In the genomic region with DNA sequence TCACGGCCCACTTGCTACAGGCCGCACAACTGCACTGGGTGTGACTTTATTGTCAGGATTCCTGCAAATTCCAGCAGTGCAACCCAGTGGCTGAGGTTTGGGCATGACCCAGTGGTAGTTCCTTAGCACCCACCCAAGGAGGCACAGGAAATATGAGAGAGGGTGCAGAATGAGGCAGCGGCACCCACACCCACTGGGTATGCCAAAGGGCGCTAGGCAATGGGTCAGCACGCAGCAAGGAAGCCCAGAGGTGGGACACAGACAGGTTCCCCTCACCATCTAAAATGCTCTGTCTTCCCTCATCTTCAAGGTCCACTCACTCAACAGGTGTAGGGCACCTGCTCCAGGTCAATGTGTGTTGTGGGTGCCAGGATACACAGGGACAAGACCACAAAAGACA, we compare ENCODE assay signal across 28 cellular contexts.
"Had no signal": no experiment of that assay in that cellular context is flagged by ENCODE, and none has a peak within 500 bp of the region (broad histone marks: within the 10 kb centered on the region; RNA-seq: fewer than 3 reads in every experiment).

No MANE protein-coding gene starts in this region.

- H3K9me3 ChIP-seq: ovary, prostate gland, right lobe of liver, suprapubic skin, testis, transverse colon, upper lobe of left lung, vagina had no signal

- DNase-seq: naive thymus-derived CD4-positive, alpha-beta T cell; natural killer cell; occipital lobe; ovary; right cardiac atrium; stimulated activated CD4-positive, alpha-beta T cell treated with anti-CD3 and anti-CD28 coated beads, Interleukin-15, amount 100 ng/mL, for 24 hours; stimulated activated CD4-positive, alpha-beta T cell treated with anti-CD3 and anti-CD28 coated beads, Interleukin-2, amount 100 ng/mL, for 24 hours; stimulated activated CD4-positive, alpha-beta T cell treated with anti-CD3 and anti-CD28 coated beads, Interleukin-4, amount 100 ng/mL, for 1 hour; stimulated activated CD4-positive, alpha-beta T cell treated with anti-CD3 and anti-CD28 coated beads, Interleukin-4, amount 100 ng/mL, for 4 hours; stimulated activated CD8-positive, alpha-beta memory T cell treated with anti-CD3 and anti-CD28 coated beads, Interleukin-4, amount 100 ng/mL, for 48 hours; stimulated activated naive CD4-positive, alpha-beta T cell; stimulated activated naive CD8-positive, alpha-beta T cell treated with anti-CD3 and anti-CD28 coated beads, Interleukin-15, amount 100 ng/mL, for 72 hours; stimulated activated naive CD8-positive, alpha-beta T cell treated with anti-CD3 and anti-CD28 coated beads, Interleukin-15, Interleukin-2, amounts not matched to agents 100 U/mL and 50 U/mL, for 24 hours; substantia nigra; testis; tibial artery; transverse colon; upper lobe of left lung had no signal

- H3K27ac ChIP-seq: neural progenitor cell, ovary, parathyroid adenoma, prostate gland, right lobe of liver, skin epidermis, suprapubic skin, testis, tibial artery, transverse colon, upper lobe of left lung, vagina had no signal

- H3K36me3 ChIP-seq: neural progenitor cell, ovary, prostate gland, right lobe of liver, suprapubic skin, tibial artery, transverse colon, upper lobe of left lung, vagina had no signal

- H3K4me3 ChIP-seq: neural progenitor cell, ovary, prostate gland, right lobe of liver, skin epidermis, smooth muscle cell, suprapubic skin, testis, tibial artery, transverse colon, upper lobe of left lung, vagina had no signal

- H3K4me1 ChIP-seq: neural progenitor cell, parathyroid adenoma, prostate gland, right lobe of liver, suprapubic skin, testis, tibial artery, transverse colon, upper lobe of left lung, vagina had no signal

- H3K27me3 ChIP-seq: neural progenitor cell, ovary, right lobe of liver, testis, upper lobe of left lung, vagina had no signal

- FAIRE-seq: urothelium cell line had no signal

- H3K9ac ChIP-seq: neural progenitor cell, parathyroid adenoma had no signal

- ATAC-seq: naive thymus-derived CD4-positive, alpha-beta T cell; natural killer cell; right cardiac atrium; right lobe of liver; stimulated activated memory B cell treated with anti-CD40 and anti-IgM and Interleukin-4, amounts not matched to agents 10 μg/mL and 1 μg/mL and 100 μg/mL, for 72 hours; stimulated activated naive CD8-positive, alpha-beta T cell treated with anti-CD3 and anti-CD28 coated beads, Interleukin-15, amount 100 ng/mL, for 72 hours; stimulated activated naive CD8-positive, alpha-beta T cell treated with anti-CD3 and anti-CD28 coated beads, Interleukin-15, Interleukin-2, amounts not matched to agents 100 U/mL and 50 U/mL, for 24 hours had no signal
